In genomic region chrX:137432609-137433008, GRCh38 we compare ENCODE assay signal across 9 cellular contexts.
A peak's percentile ranks its signal among the peaks of the same experiment; 100 is the strongest.
DNase-seq lines count a peak whose midpoint lies in the region.
"Had no signal": no experiment of that assay in that cellular context is flagged by ENCODE, and none has a peak within 500 bp of the region (broad histone marks: within the 10 kb centered on the region; RNA-seq: fewer than 3 reads in every experiment).

No MANE protein-coding gene starts in this region.

- DNase-seq in G401 (ENCODE audit: low spot score) (peak; percentile 55), H7 (peak; percentile 67), NCI-H748 treated with DMSO at 0.1 percent for 48 hours (lab: John Stamatoyannopoulos, UW) (peak; percentile 70), MG63 (no peak), middle frontal gyrus (ENCODE audit: extremely low spot score, low spot score) (no peak), NOMO-1 (lab: John Stamatoyannopoulos, UW; ENCODE audit: unreplicated experiment in 2 of 2) (no peak)
- no peak for DNase-seq in stimulated activated CD4-positive, alpha-beta T cell treated with anti-CD3 and anti-CD28 coated beads, Interleukin-4, amount 100 ng/mL, for 1 hour
- DNase-seq: caudate nucleus had no signal

- H3K27me3 ChIP-seq in H7 (ENCODE audit: control insufficient read depth, insufficient read depth, low read length) = peaks cover 12% of the 10 kb centered on the region; the same call in 1 of the 2 replicates
- H3K27me3 ChIP-seq in iPS-20b (ENCODE audit: insufficient read depth, low read length) = peaks cover 35% of the 10 kb centered on the region
- no peaks in the 10 kb centered on the region; the same call in 1 of the 2 replicates for H3K27me3 ChIP-seq in MG63

- H3K9ac ChIP-seq in iPS-20b (ENCODE audit: low read depth, low read length) = no peak overlapping the region

- H3K27ac ChIP-seq in iPS-20b (ENCODE audit: low read length) = no peak overlapping the region

- in situ Hi-C loops in G401 (cut with HindIII; ENCODE audit: low sequenced_read_pairs) = no loop called here

- H3K36me3 ChIP-seq in H7 (replicated peaks; ENCODE audit: control insufficient read depth, insufficient read depth, low read length) = no peaks in the 10 kb centered on the region
- H3K36me3 ChIP-seq in iPS-20b (ENCODE audit: insufficient read depth, low read depth, low read length) = no peaks in the 10 kb centered on the region
- no peaks in the 10 kb centered on the region for H3K36me3 ChIP-seq in MG63

- H3K4me1 ChIP-seq in iPS-20b (ENCODE audit: insufficient read depth, low read length) = peaks cover 8% of the 10 kb centered on the region; the same call in 1 of the 2 replicates

- no peaks in the 10 kb centered on the region for H3K9me3 ChIP-seq in iPS-20b (ENCODE audit: insufficient read depth, low read depth, low read length)
- no peaks in the 10 kb centered on the region for H3K9me3 ChIP-seq in MG63

- H3K4me3 ChIP-seq in H7 (ENCODE audit: insufficient read depth, low read depth, low read length) (no peak overlapping the region), iPS-20b (ENCODE audit: low read length) (peak overlapping the region; percentile 32; the same call in 1 of the 2 replicates), MG63 (no peak overlapping the region)

Comparison
In these comparisons a context has a peak if more than half of its experiments do, and no peak if none do; other contexts are left out.
1. DNase-seq: peak in G401 (single experiment), H7 (single experiment) and NCI-H748 treated with DMSO at 0.1 percent for 48 hours (single experiment); none in MG63 (single experiment), stimulated activated CD4-positive, alpha-beta T cell treated with anti-CD3 and anti-CD28 coated beads, Interleukin-4, amount 100 ng/mL, for 1 hour (single experiment), middle frontal gyrus (single experiment) and NOMO-1 (0 of 2).